Comparison of ENCODE assay signal across 14 cellular contexts in the genomic region with DNA sequence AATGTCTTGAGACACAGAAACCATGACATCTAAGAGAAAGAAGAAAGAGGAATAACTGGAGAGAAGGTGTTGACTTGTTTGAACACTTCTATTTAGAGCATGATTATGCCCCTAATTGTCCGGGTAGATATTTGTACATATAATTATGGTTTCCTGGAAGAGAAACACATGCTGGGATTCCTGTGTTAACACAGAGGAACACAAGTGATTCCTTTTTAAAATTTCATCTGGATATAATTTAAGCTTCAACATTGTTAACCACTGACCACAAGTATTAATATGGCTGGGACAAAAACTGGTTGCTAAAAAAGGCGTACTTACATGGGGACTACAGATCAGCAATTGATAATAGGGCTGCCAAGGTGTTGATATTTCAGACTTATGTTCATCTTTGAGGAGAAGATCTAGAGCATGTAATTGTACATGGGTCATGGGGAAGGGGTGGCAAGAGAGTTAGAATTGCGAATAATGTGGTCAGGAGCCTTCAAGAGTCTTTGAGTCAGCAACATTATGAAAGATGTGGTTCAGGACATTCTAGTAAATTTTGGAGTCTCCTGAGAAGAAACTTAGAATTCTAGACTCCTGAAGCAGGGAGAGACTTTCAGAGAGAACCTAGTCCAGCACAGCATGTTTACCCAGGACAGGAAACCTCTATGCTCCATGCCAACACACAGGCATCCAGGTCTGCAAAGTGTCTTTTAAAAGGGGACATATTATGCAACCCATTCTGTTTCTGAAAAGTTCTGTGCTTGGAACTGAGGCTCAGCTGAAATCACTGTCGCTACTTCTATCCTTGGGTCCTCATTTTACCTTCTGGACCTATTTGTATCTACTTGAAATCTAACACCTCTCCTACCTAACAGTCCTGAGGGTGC. TPM values are rescaled to one million over a fixed set of nuclear protein-coding genes. Genes with fewer than 3 reads are reported as not detected.
DNase-seq lines count a peak whose midpoint lies in the region; ATAC-seq and TF ChIP-seq lines count a peak whose summit lies in the region.
"Had no signal": no experiment of that assay in that cellular context is flagged by ENCODE, and none has a peak within 500 bp of the region (broad histone marks: within the 10 kb centered on the region; RNA-seq: fewer than 3 reads in every experiment).

No MANE protein-coding gene starts in this region.

- H3K27ac Mint-ChIP-seq in activated T-cell treated with anti-CD3 and anti-CD28 coated beads, Interleukin-2, amount 50 U/mL, for 72 hours: peak overlapping the region; percentile 95
- H3K27ac Mint-ChIP-seq in stimulated activated effector memory CD8-positive, alpha-beta T cell treated with anti-CD3 and anti-CD28 coated beads, Interleukin-12 subunit alpha, Interleukin-12 subunit beta, amount 100 ng/mL, for 72 hours: peak overlapping the region; percentile 97
- H3K27ac Mint-ChIP-seq: neural progenitor cell had no signal

- H3K36me3 ChIP-seq in adipocyte (ENCODE audit: control insufficient read depth, insufficient read depth, low read length, severe bottlenecking): peaks cover 1% of the 10 kb centered on the region
- H3K36me3 ChIP-seq: colonic mucosa had no signal

- no peak overlapping the region for H3K9ac ChIP-seq in adipocyte (ENCODE audit: low read length)
- H3K9ac ChIP-seq: neural progenitor cell had no signal

- H3K9me3 ChIP-seq in adipocyte (ENCODE audit: control insufficient read depth, low read length): no peaks in the 10 kb centered on the region
- H3K9me3 ChIP-seq: BE2C, colonic mucosa had no signal

- peaks cover 100% of the 10 kb centered on the region for H3K4me1 Mint-ChIP-seq in activated T-cell treated with anti-CD3 and anti-CD28 coated beads, Interleukin-2, amount 50 U/mL, for 72 hours (ENCODE audit: low read depth)
- H3K4me1 Mint-ChIP-seq in activated T-cell treated with anti-CD3 and anti-CD28 coated beads, Interleukin-2, amount 50 U/mL, for 4 hours (ENCODE audit: low read depth): peaks cover 97% of the 10 kb centered on the region
- peaks cover 77% of the 10 kb centered on the region for H3K4me1 Mint-ChIP-seq in stimulated activated effector memory CD8-positive, alpha-beta T cell treated with anti-CD3 and anti-CD28 coated beads, Interleukin-12 subunit alpha, Interleukin-12 subunit beta, amount 100 ng/mL, for 72 hours

- no peak for TF ChIP-seq POLR2A in NB4 (IDR thresholded peaks at IDR 0.05; ENCODE audit: extremely low read depth, insufficient read length)

- H3K4me3 Mint-ChIP-seq in activated T-cell treated with anti-CD3 and anti-CD28 coated beads, Interleukin-2, amount 50 U/mL, for 72 hours: peak overlapping the region; percentile 80 to 87
- H3K4me3 Mint-ChIP-seq in activated T-cell treated with anti-CD3 and anti-CD28 coated beads, Interleukin-2, amount 50 U/mL, for 4 hours: no peak overlapping the region
- peak overlapping the region; percentile 11 for H3K4me3 Mint-ChIP-seq in stimulated activated effector memory CD8-positive, alpha-beta T cell treated with anti-CD3 and anti-CD28 coated beads, Interleukin-12 subunit alpha, Interleukin-12 subunit beta, amount 100 ng/mL, for 72 hours
- H3K4me3 Mint-ChIP-seq: neural progenitor cell had no signal

- peaks cover 28 to 58% of the 10 kb centered on the region in 2 donors for H3K36me3 Mint-ChIP-seq in activated T-cell treated with anti-CD3 and anti-CD28 coated beads, Interleukin-2, amount 50 U/mL, for 72 hours (ENCODE audit: insufficient read depth in 2 of 2)
- peaks cover 60% of the 10 kb centered on the region for H3K36me3 Mint-ChIP-seq in activated T-cell treated with anti-CD3 and anti-CD28 coated beads, Interleukin-2, amount 50 U/mL, for 4 hours (ENCODE audit: insufficient read depth)
- peaks cover 97% of the 10 kb centered on the region for H3K36me3 Mint-ChIP-seq in stimulated activated effector memory CD8-positive, alpha-beta T cell treated with anti-CD3 and anti-CD28 coated beads, Interleukin-12 subunit alpha, Interleukin-12 subunit beta, amount 100 ng/mL, for 72 hours

- ATAC-seq in activated T-cell treated with anti-CD3 and anti-CD28 coated beads, Interleukin-2, amount 50 U/mL, for 72 hours (replicated peaks in 1 of 2): no peak
- ATAC-seq in activated T-cell treated with anti-CD3 and anti-CD28 coated beads, Interleukin-2, amount 50 U/mL, for 4 hours: no peak
- ATAC-seq in stimulated activated effector memory CD8-positive, alpha-beta T cell treated with anti-CD3 and anti-CD28 coated beads, Interleukin-12 subunit alpha, Interleukin-12 subunit beta, amount 100 ng/mL, for 72 hours: no peak
- ATAC-seq in GM18858 (IDR thresholded peaks at IDR 0.05; ENCODE audit: unreplicated experiment): no peak
- ATAC-seq: activated CD4-positive, CD25-positive, alpha-beta regulatory T cell treated with anti-CD3 and anti-CD28 coated beads, Interleukin-2, amount 50 U/mL, for 24 hours had no signal

- H3K4me1 ChIP-seq in adipocyte (ENCODE audit: control insufficient read depth, insufficient read depth, low read length): peaks cover 23% of the 10 kb centered on the region
- H3K4me1 ChIP-seq: neural progenitor cell had no signal

- TF ChIP-seq CTCF in NB4 (IDR thresholded peaks at IDR 0.05; ENCODE audit: low read depth, low read length): no peak

- no peaks in the 10 kb centered on the region for H3K9me3 Mint-ChIP-seq in activated T-cell treated with anti-CD3 and anti-CD28 coated beads, Interleukin-2, amount 50 U/mL, for 72 hours
- H3K9me3 Mint-ChIP-seq in activated T-cell treated with anti-CD3 and anti-CD28 coated beads, Interleukin-2, amount 50 U/mL, for 4 hours: no peaks in the 10 kb centered on the region
- no peaks in the 10 kb centered on the region for H3K9me3 Mint-ChIP-seq in stimulated activated effector memory CD8-positive, alpha-beta T cell treated with anti-CD3 and anti-CD28 coated beads, Interleukin-12 subunit alpha, Interleukin-12 subunit beta, amount 100 ng/mL, for 72 hours
- H3K9me3 Mint-ChIP-seq: neural progenitor cell had no signal

- H3K4me3 ChIP-seq in NB4 (ENCODE audit: low read depth, low read length) (no peak overlapping the region), adipocyte (ENCODE audit: low read length) (no peak overlapping the region)
- H3K4me3 ChIP-seq: colonic mucosa, neural progenitor cell had no signal

- no peaks in the 10 kb centered on the region for H3K27me3 Mint-ChIP-seq in activated T-cell treated with anti-CD3 and anti-CD28 coated beads, Interleukin-2, amount 50 U/mL, for 72 hours (ENCODE audit: low read depth)
- no peaks in the 10 kb centered on the region for H3K27me3 Mint-ChIP-seq in activated T-cell treated with anti-CD3 and anti-CD28 coated beads, Interleukin-2, amount 50 U/mL, for 4 hours (ENCODE audit: low read depth)

- no peak for DNase-seq in activated T-cell treated with anti-CD3 and anti-CD28 coated beads, Interleukin-2, amount 50 U/mL, for 72 hours
- no peak for DNase-seq in activated T-cell treated with anti-CD3 and anti-CD28 coated beads, Interleukin-2, amount 50 U/mL, for 4 hours
- DNase-seq in NB4 (ENCODE audit: low read depth) (peak; percentile 62), adipocyte (ENCODE audit: low read depth) (peak; percentile 28), medulla oblongata (ENCODE audit: extremely low spot score) (no peak), 8988T (no peak)
- no peak for DNase-seq in stimulated activated effector memory CD8-positive, alpha-beta T cell treated with anti-CD3 and anti-CD28 coated beads, Interleukin-12 subunit alpha, Interleukin-12 subunit beta, amount 100 ng/mL, for 72 hours (ENCODE audit: low spot score in 2 of 2)
- DNase-seq: BE2C, colonic mucosa, NCI-H510A, SIG-M5 had no signal

- H3K27me3 ChIP-seq in adipocyte (replicated peaks; ENCODE audit: control insufficient read depth, insufficient read depth, low read length): no peaks in the 10 kb centered on the region
- H3K27me3 ChIP-seq: BE2C, colonic mucosa, neural progenitor cell had no signal

RNA-seq across cellular contexts. Expression of a gene that starts 56.5 kb away (rescaled TPM):
- 100 to 1,000 TPM; 265 to 277 TPM for total RNA-seq in activated T-cell treated with anti-CD3 and anti-CD28 coated beads, Interleukin-2, amount 50 U/mL, for 72 hours
- total RNA-seq in activated T-cell treated with anti-CD3 and anti-CD28 coated beads, Interleukin-2, amount 50 U/mL, for 4 hours: 100 to 1,000 TPM; 251 to 257 (median 254) TPM

Comparison
In these comparisons a context has a peak if more than half of its experiments do, and no peak if none do; other contexts are left out.
1. DNase-seq: peak in NB4 (single experiment) and adipocyte (single experiment); none in activated T-cell treated with anti-CD3 and anti-CD28 coated beads, Interleukin-2, amount 50 U/mL, for 72 hours (0 of 2), activated T-cell treated with anti-CD3 and anti-CD28 coated beads, Interleukin-2, amount 50 U/mL, for 4 hours (single experiment), stimulated activated effector memory CD8-positive, alpha-beta T cell treated with anti-CD3 and anti-CD28 coated beads, Interleukin-12 subunit alpha, Interleukin-12 subunit beta, amount 100 ng/mL, for 72 hours (0 of 2), medulla oblongata (single experiment) and 8988T (single experiment).